In genomic region chr1:61259379-61260148, GRCh38 we compare ENCODE assay signal across 1 cellular context.
TF ChIP-seq lines count a peak whose summit lies in the region.

No MANE protein-coding gene starts in this region.

TF ChIP-seq in HepG2, 621 proteins besides CTCF, POLR2A, EP300 and RAD21:
- TF ChIP-seq SMARCC2 (IDR thresholded peaks at IDR 0.05) (no peak), ZNF891 (CRISPR knock-in tag; IDR thresholded peaks at IDR 0.05) (no peak), HNF4A (CRISPR knock-in tag; IDR thresholded peaks at IDR 0.05) (no peak), ZNF468 (CRISPR knock-in tag; IDR thresholded peaks at IDR 0.05) (no peak), ARID5B (CRISPR knock-in tag; IDR thresholded peaks at IDR 0.05) (no peak), RFXAP (CRISPR knock-in tag; IDR thresholded peaks at IDR 0.05; ENCODE audit: borderline replicate concordance) (no peak), HOMEZ (CRISPR knock-in tag; IDR thresholded peaks at IDR 0.05; ENCODE audit: low read depth) (no peak), SATB2 (CRISPR knock-in tag; IDR thresholded peaks at IDR 0.05) (no peak), EED (CRISPR knock-in tag; IDR thresholded peaks at IDR 0.05) (no peak), CEBPB (IDR thresholded peaks at IDR 0.05; ENCODE audit: borderline replicate concordance, low read depth, low read length) (no peak), ZNF816 (CRISPR knock-in tag; IDR thresholded peaks at IDR 0.05; ENCODE audit: borderline replicate concordance) (no peak), HIVEP1 (CRISPR knock-in tag; IDR thresholded peaks at IDR 0.05) (no peak), ATRX (CRISPR knock-in tag; IDR thresholded peaks at IDR 0.05; ENCODE audit: borderline replicate concordance) (no peak), ZNF564 (CRISPR knock-in tag; IDR thresholded peaks at IDR 0.05) (no peak), AHR (CRISPR knock-in tag; IDR thresholded peaks at IDR 0.05) (no peak)
- TF ChIP-seq, protein P1, sequence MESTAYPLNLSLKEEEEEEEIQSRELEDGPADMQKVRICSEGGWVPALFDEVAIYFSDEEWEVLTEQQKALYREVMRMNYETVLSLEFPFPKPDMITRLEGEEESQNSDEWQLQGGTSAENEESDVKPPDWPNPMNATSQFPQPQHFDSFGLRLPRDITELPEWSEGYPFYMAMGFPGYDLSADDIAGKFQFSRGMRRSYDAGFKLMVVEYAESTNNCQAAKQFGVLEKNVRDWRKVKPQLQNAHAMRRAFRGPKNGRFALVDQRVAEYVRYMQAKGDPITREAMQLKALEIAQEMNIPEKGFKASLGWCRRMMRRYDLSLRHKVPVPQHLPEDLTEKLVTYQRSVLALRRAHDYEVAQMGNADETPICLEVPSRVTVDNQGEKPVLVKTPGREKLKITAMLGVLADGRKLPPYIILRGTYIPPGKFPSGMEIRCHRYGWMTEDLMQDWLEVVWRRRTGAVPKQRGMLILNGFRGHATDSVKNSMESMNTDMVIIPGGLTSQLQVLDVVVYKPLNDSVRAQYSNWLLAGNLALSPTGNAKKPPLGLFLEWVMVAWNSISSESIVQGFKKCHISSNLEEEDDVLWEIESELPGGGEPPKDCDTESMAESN (CRISPR knock-in tag; conservative IDR thresholded peaks at IDR 0.05): no peak
- TF ChIP-seq, protein P2, sequence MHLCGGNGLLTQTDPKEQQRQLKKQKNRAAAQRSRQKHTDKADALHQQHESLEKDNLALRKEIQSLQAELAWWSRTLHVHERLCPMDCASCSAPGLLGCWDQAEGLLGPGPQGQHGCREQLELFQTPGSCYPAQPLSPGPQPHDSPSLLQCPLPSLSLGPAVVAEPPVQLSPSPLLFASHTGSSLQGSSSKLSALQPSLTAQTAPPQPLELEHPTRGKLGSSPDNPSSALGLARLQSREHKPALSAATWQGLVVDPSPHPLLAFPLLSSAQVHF (CRISPR knock-in tag; IDR thresholded peaks at IDR 0.05): no peak
TF ChIP-seq in HepG2: peak in this region for 0.
